Comparison of ENCODE assay signal across 6 cellular contexts in the genomic region with DNA sequence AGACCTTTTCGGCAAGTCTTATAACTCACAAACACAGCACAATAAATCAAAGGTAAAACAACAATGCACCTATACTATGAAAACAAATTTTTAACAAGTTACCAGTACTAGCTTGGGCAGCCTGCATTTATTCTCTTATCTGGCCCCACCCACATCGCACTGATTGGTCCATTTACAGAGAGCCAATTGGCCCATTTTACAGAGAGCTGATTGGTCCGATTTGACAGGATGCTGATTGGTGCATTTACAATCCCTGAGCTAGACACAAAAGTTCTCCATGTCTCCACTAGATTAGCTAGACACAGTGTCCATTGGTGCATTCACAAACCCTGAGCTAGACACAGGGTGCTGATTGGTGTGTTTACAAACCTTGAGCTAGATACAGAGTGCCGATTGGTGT. TPM values are rescaled to one million over a fixed set of nuclear protein-coding genes. Genes with fewer than 3 reads are reported as not detected.
"Had no signal": no experiment of that assay in that cellular context is flagged by ENCODE, and none has a peak within 500 bp of the region (broad histone marks: within the 10 kb centered on the region; RNA-seq: fewer than 3 reads in every experiment).

No MANE protein-coding gene starts in this region.

RNA-seq across cellular contexts. Expression of gene KIF13A, which starts 23.1 kb away (rescaled TPM):
- total RNA-seq: activated CD4-positive, alpha-beta memory T cell treated with anti-CD3 and anti-CD28 coated beads, Interleukin-2, amount 10 ng/mL, durations not matched to agents 7 days and 5 days; activated CD4-positive, alpha-beta T cell treated with anti-CD3 and anti-CD28 coated beads, Interleukin-2, amount 10 ng/mL, durations not matched to agents 24 days and 14 days; activated CD4-positive, alpha-beta T cell treated with anti-CD3 and anti-CD28 coated beads, Interleukin-2, amount 10 ng/mL, durations not matched to agents 7 days and 5 days; activated CD8-positive, alpha-beta T cell treated with anti-CD3 and anti-CD28 coated beads for 36 hours; activated CD8-positive, alpha-beta T cell treated with anti-CD3 and anti-CD28 coated beads, Interleukin-2, amount 10 ng/mL, durations not matched to agents 7 days and 5 days; T-helper 2 cell treated with Interferon-gamma antibody and Interleukin-4, amounts not matched to agents 100 ng/mL and 5 ng/mL, for 36 hours had no signal
